Comparison of ENCODE assay signal across 16 cellular contexts in genomic region chr5:79471556-79471955, GRCh38. TPM values are rescaled to one million over a fixed set of nuclear protein-coding genes. Genes with fewer than 3 reads are reported as not detected.
DNase-seq lines count a peak whose midpoint lies in the region; ATAC-seq, FAIRE-seq and TF ChIP-seq lines count a peak whose summit lies in the region.
"Had no signal": no experiment of that assay in that cellular context is flagged by ENCODE, and none has a peak within 500 bp of the region (broad histone marks: within the 10 kb centered on the region; RNA-seq: fewer than 3 reads in every experiment).

No MANE protein-coding gene starts in this region.

- BruUV-seq in K562 (replicated peaks; lab: Mats Ljungman, UMichigan): no TSS peak

- H3K27ac ChIP-seq in left ventricle myocardium inferior (replicated peaks): no peak overlapping the region
- H3K27ac ChIP-seq in K562 (ENCODE audit: extremely low read depth, low read depth, low read length): no peak overlapping the region
- H3K27ac ChIP-seq in ovary: no peak overlapping the region
- H3K27ac ChIP-seq: PC-9 had no signal

- TF ChIP-seq EP300 in K562 (IDR thresholded peaks at IDR 0.05; ENCODE audit: low read length) (no peak), ovary (IDR thresholded peaks at IDR 0.05) (no peak)

- no peaks in the 10 kb centered on the region for H3K27me3 Mint-ChIP-seq in nephron (ENCODE audit: low read depth)

- CTCF ChIA-PET in K562 (lab: Yijun Ruan, JAX; ENCODE audit: low intra/inter-chr PET ratio): no interaction called here

- H2AFZ ChIP-seq in K562 (ENCODE audit: low read depth, low read length): no peak overlapping the region
- H2AFZ ChIP-seq: PC-9 had no signal

- peaks cover 29% of the 10 kb centered on the region; the same call in 1 of the 3 replicates for H3K79me2 ChIP-seq in K562 (ENCODE audit: control insufficient read depth, insufficient read depth, low read length)

- ATAC-seq in left ventricle myocardium superior: peak; percentile 49
- peak; percentile 32; the same call in 1 of the 3 replicates for ATAC-seq in K562
- ATAC-seq: SK-N-SH treated with all-trans-retinoic acid at 6 μM for 48 hours had no signal

- H3K9me3 ChIP-seq in left ventricle myocardium inferior (replicated peaks) (no peaks in the 10 kb centered on the region), K562 (replicated peaks; ENCODE audit: control insufficient read depth, insufficient read depth, low read depth, low read length) (no peaks in the 10 kb centered on the region), ovary (no peaks in the 10 kb centered on the region)

- H3K27ac Mint-ChIP-seq in nephron: peak overlapping the region; percentile 25 to 54 (median 39)
- H3K27ac Mint-ChIP-seq: CD4-positive, CD25-positive, alpha-beta regulatory T cell had no signal

- intact Hi-C loops in left ventricle myocardium superior (cut with micrococcal nuclease): no loop called here
- intact Hi-C loops in left ventricle myocardium inferior (cut with micrococcal nuclease): no loop called here
- intact Hi-C loops in K562 (cut with micrococcal nuclease): no loop called here
- intact Hi-C loops in ovary (cut with DNase I): no loop called here

- H3K4me3 ChIP-seq in left ventricle myocardium inferior: no peak overlapping the region
- no peak overlapping the region for H3K4me3 ChIP-seq in K562
- no peak overlapping the region for H3K4me3 ChIP-seq in ovary
- H3K4me3 ChIP-seq: PC-9 had no signal

- peaks cover 30% of the 10 kb centered on the region for H3K4me1 Mint-ChIP-seq in nephron
- H3K4me1 Mint-ChIP-seq: CD4-positive, CD25-positive, alpha-beta regulatory T cell had no signal

- H4K20me1 ChIP-seq in K562 (replicated peaks; ENCODE audit: control insufficient read depth, insufficient read depth, low read length): no peaks in the 10 kb centered on the region

- H3K9me3 Mint-ChIP-seq in nephron: no peaks in the 10 kb centered on the region
- H3K9me3 Mint-ChIP-seq: CD4-positive, CD25-positive, alpha-beta regulatory T cell had no signal

- H3K4me3 Mint-ChIP-seq in nephron: no peak overlapping the region
- H3K4me3 Mint-ChIP-seq: CD4-positive, CD25-positive, alpha-beta regulatory T cell had no signal

- no peak overlapping the region for H3K9ac ChIP-seq in K562 (ENCODE audit: insufficient read depth in 1 of 2, low read depth in 2 of 2, low read length in 2 of 2)

- TF ChIP-seq CTCF in left ventricle myocardium inferior (IDR thresholded peaks at IDR 0.05; ENCODE audit: borderline replicate concordance): no peak
- TF ChIP-seq CTCF in K562 (IDR thresholded peaks at IDR 0.05 in 2 of 3, conservative IDR thresholded peaks at IDR 0.05 in 1 of 3; ENCODE audit: insufficient read depth in 2 of 3, low read depth in 1 of 3, low read length in 3 of 3): no peak
- TF ChIP-seq CTCF in nephron (IDR thresholded peaks at IDR 0.05; ENCODE audit: unreplicated experiment in 3 of 3): no peak
- TF ChIP-seq CTCF in ovary (IDR thresholded peaks at IDR 0.05): no peak

- no peaks in the 10 kb centered on the region for H3K36me3 Mint-ChIP-seq in nephron (ENCODE audit: low read depth)
- H3K36me3 Mint-ChIP-seq: CD4-positive, CD25-positive, alpha-beta regulatory T cell had no signal

- H3K9me1 ChIP-seq in K562 (ENCODE audit: control insufficient read depth, insufficient read depth, low read length): no peaks in the 10 kb centered on the region

- H3K4me1 ChIP-seq in left ventricle myocardium inferior (peaks cover 44% of the 10 kb centered on the region), K562 (replicated peaks in 1 of 2; ENCODE audit: control insufficient read depth in 2 of 2, insufficient read depth in 2 of 2, low read length in 2 of 2) (no peaks in the 10 kb centered on the region), ovary (ENCODE audit: insufficient read depth) (no peaks in the 10 kb centered on the region)

- in situ Hi-C loops in K562 (cut with MboI): loop anchor here (10.0 kb wide), 1 partner anchor 447 kb away; no protein-coding TSS in a partner anchor

- WGBS in K562 (ENCODE audit: insufficient coverage, low coverage, missing lambda C conversion rate): 67% methylated on average over 1 of the region's 1 CpG
- 84 to 100% (median 97%) methylated on average over 1 of the region's 1 CpG for WGBS in ovary, 3 donors

- no peak for FAIRE-seq in K562 (lab: Jason Lieb, UNC)
- FAIRE-seq: H54 had no signal

- DNase-seq in left ventricle myocardium superior (no peak), left ventricle myocardium inferior (no peak), K562 (ENCODE audit: extremely low read depth in 1 of 4, low spot score in 3 of 4) (no peak), GDM1 (lab: John Stamatoyannopoulos, UW) (no peak), GOT3 (lab: John Stamatoyannopoulos, UW) (no peak), ovary (no peak)
- DNase-seq: Calu3; CD4-positive, CD25-positive, alpha-beta regulatory T cell; Kasumi-1; NCI-H2081 treated with DMSO at 0.1 percent for 48 hours; NCI-H226; NCI-H526 treated with DMSO at 0.1 percent for 48 hours; PC-9 had no signal

- TF ChIP-seq RAD21 in K562 (CRISPR knock-in tag; conservative IDR thresholded peaks at IDR 0.05 in 1 of 2, IDR thresholded peaks at IDR 0.05 in 1 of 2): no peak

- POLR2A ChIA-PET in K562 (lab: Yijun Ruan, JAX): interaction anchor here (0.8 kb wide), 1 partner anchor 17 kb away, joined by 5 read pairs; no protein-coding TSS in a partner anchor

- H3K27me3 ChIP-seq in left ventricle myocardium inferior (ENCODE audit: low read depth): no peaks in the 10 kb centered on the region
- H3K27me3 ChIP-seq in K562 (ENCODE audit: control insufficient read depth in 2 of 2, insufficient read depth in 2 of 2, low read length in 2 of 2): no peaks in the 10 kb centered on the region
- no peaks in the 10 kb centered on the region for H3K27me3 ChIP-seq in ovary

- no peak for TF ChIP-seq POLR2A in K562 (conservative IDR thresholded peaks at IDR 0.05)
- TF ChIP-seq POLR2A in ovary (IDR thresholded peaks at IDR 0.05): no peak

- H3K36me3 ChIP-seq in left ventricle myocardium inferior (no peaks in the 10 kb centered on the region), K562 (ENCODE audit: control insufficient read depth, insufficient read depth, low read length) (no peaks in the 10 kb centered on the region), ovary (no peaks in the 10 kb centered on the region)

- H3K4me2 ChIP-seq in K562 (ENCODE audit: insufficient read depth, low read length): no peak overlapping the region
- H3K4me2 ChIP-seq: PC-9 had no signal

TF ChIP-seq in K562, 482 proteins besides CTCF, POLR2A, EP300 and RAD21 (continues in another document):
- TF ChIP-seq CCAR2 (IDR thresholded peaks at IDR 0.05; ENCODE audit: low read depth, low read length) (no peak), ZNF12 (CRISPR knock-in tag; IDR thresholded peaks at IDR 0.05) (no peak), PHF21A (IDR thresholded peaks at IDR 0.05; ENCODE audit: borderline replicate concordance, low read depth) (no peak), ERF (CRISPR knock-in tag; IDR thresholded peaks at IDR 0.05) (no peak), CCNT2 (IDR thresholded peaks at IDR 0.05; ENCODE audit: borderline replicate concordance, extremely low read depth, insufficient read length, low read depth, low read length) (no peak), ZNF79 (CRISPR knock-in tag; IDR thresholded peaks at IDR 0.05; ENCODE audit: low read depth) (no peak), MCM7 (IDR thresholded peaks at IDR 0.05) (no peak), ZBTB12 (CRISPR knock-in tag; IDR thresholded peaks at IDR 0.05) (no peak), ZNF785 (CRISPR knock-in tag; IDR thresholded peaks at IDR 0.05) (no peak), FOXA1 (IDR thresholded peaks at IDR 0.05; ENCODE audit: borderline replicate concordance) (no peak), NR4A1 (CRISPR knock-in tag; IDR thresholded peaks at IDR 0.05) (no peak), NR4A1 (tag; IDR thresholded peaks at IDR 0.05) (no peak), TAF15 (IDR thresholded peaks at IDR 0.05; ENCODE audit: low read depth, low read length) (no peak)

RNA-seq across cellular contexts. Expression of gene HOMER1, which starts 42.4 kb away (rescaled TPM):
- total RNA-seq in left ventricle myocardium superior (59.5 TPM), left ventricle myocardium inferior (61.9 TPM), K562 (2014; rRNA removed) (9.9 and 11.0 TPM in 2 replicates), K562 (2014; rRNA removed; fragmentation: Illumina TruSeq; extraction: Trizol) (30.1 and 31.0 TPM in 2 replicates), K562 (2015; rRNA removed; fragmentation: Illumina TruSeq; extraction: Trizol) (35.7 and 39.9 TPM in 2 replicates), K562 (2021) (18.6 and 19.2 TPM in 2 replicates), ovary (10 to 100 TPM in 5 of 7 donors, 1 to 10 TPM in 2; 8.1 to 37.8 (median 11.8) TPM)
- total RNA-seq in K562 (2011; cell fraction: chromatin; rRNA removed; ENCODE audit: low replicate concordance): 9.6 and 22.9 TPM in 2 replicates
- 7.6 and 9.0 TPM in 2 replicates for total RNA-seq in K562 (2011; cell fraction: nucleolus; rRNA removed)
- total RNA-seq in K562 (2011; cell fraction: nucleoplasm; rRNA removed): 10.0 and 12.4 TPM in 2 replicates
- polyA plus RNA-seq in K562 (2011; rRNA removed) (9.0 and 9.4 TPM in 2 replicates), K562 (2014; fragmentation: Illumina TruSeq; extraction: Trizol) (13.6 and 14.0 TPM in 2 replicates), K562 (2014; fragmentation: Nextera tagmentation; extraction: Ambion mirVana) (1 to 10 TPM; 6.3 to 8.4 TPM), K562 (2014; rRNA removed) (6.6 and 7.0 TPM in 2 replicates), ovary (1 to 10 TPM; 1.8 to 2.8 TPM)
- polyA plus RNA-seq in K562 (2011; cell fraction: cytosol; rRNA removed): 1.9 and 3.7 TPM in 2 replicates
- 2.7 and 3.4 TPM in 2 replicates for polyA plus RNA-seq in K562 (2011; cell fraction: nucleus; rRNA removed)
- polyA plus RNA-seq in K562 (2012): 5.8 and 13.7 TPM in 2 replicates
- 36.1 and 36.9 TPM in 2 replicates for polyA minus RNA-seq in K562 (2011; rRNA and poly(A)+ RNA removed)
- 21.1 and 21.9 TPM in 2 replicates for polyA minus RNA-seq in K562 (2011; cell fraction: cytosol; rRNA and poly(A)+ RNA removed)
- polyA minus RNA-seq in K562 (2011; cell fraction: nucleus; rRNA and poly(A)+ RNA removed): 10.6 and 18.3 TPM in 2 replicates
